In genomic region chr11:71995726-71996291, GRCh38 we compare ENCODE assay signal across 1 cellular context.
TF ChIP-seq lines count a peak whose summit lies in the region.

No MANE protein-coding gene starts in this region.

TF ChIP-seq in K562, 482 proteins besides CTCF, POLR2A, EP300 and RAD21 (continued from another document and continues in another):
- TF ChIP-seq, protein P1, sequence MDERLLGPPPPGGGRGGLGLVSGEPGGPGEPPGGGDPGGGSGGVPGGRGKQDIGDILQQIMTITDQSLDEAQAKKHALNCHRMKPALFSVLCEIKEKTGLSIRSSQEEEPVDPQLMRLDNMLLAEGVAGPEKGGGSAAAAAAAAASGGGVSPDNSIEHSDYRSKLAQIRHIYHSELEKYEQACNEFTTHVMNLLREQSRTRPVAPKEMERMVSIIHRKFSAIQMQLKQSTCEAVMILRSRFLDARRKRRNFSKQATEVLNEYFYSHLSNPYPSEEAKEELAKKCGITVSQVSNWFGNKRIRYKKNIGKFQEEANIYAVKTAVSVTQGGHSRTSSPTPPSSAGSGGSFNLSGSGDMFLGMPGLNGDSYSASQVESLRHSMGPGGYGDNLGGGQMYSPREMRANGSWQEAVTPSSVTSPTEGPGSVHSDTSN (CRISPR knock-in tag; IDR thresholded peaks at IDR 0.05; ENCODE audit: low read depth) = no peak
- TF ChIP-seq, protein P1 (tag; conservative IDR thresholded peaks at IDR 0.05; ENCODE audit: low read depth) = 0 out of 2 replicates have a peak, but pooled peaks have one; percentile 26
- TF ChIP-seq TRIM24 (IDR thresholded peaks at IDR 0.05) = peak; percentile 90 to 93
- peak; percentile 85; the same call in 1 of the 2 replicates for TF ChIP-seq TRIM28 (IDR thresholded peaks at IDR 0.05)
- TF ChIP-seq EP400 (IDR thresholded peaks at IDR 0.05) = no peak
- TF ChIP-seq ZBTB5 (IDR thresholded peaks at IDR 0.05) = no peak
- no peak for TF ChIP-seq SRSF3 (IDR thresholded peaks at IDR 0.05; ENCODE audit: insufficient read depth, low read length)
- peak; percentile 32; the same call in 1 of the 2 replicates for TF ChIP-seq ZNF263 (CRISPR knock-in tag; IDR thresholded peaks at IDR 0.05; ENCODE audit: borderline replicate concordance)
- TF ChIP-seq ZNF217 (CRISPR knock-in tag; IDR thresholded peaks at IDR 0.05) = no peak
- no peak for TF ChIP-seq ZBTB34 (CRISPR knock-in tag; IDR thresholded peaks at IDR 0.05)
- TF ChIP-seq GMEB1 (CRISPR knock-in tag; IDR thresholded peaks at IDR 0.05) = no peak
- peak; percentile 97 for TF ChIP-seq TEAD4 (IDR thresholded peaks at IDR 0.05; ENCODE audit: low read length)
- TF ChIP-seq TEAD4 (CRISPR knock-in tag; IDR thresholded peaks at IDR 0.05; ENCODE audit: borderline replicate concordance) = no peak
- peak; percentile 18; the same call in 1 of the 2 replicates for TF ChIP-seq CXXC5 (CRISPR knock-in tag; IDR thresholded peaks at IDR 0.05)
- TF ChIP-seq, protein P2, sequence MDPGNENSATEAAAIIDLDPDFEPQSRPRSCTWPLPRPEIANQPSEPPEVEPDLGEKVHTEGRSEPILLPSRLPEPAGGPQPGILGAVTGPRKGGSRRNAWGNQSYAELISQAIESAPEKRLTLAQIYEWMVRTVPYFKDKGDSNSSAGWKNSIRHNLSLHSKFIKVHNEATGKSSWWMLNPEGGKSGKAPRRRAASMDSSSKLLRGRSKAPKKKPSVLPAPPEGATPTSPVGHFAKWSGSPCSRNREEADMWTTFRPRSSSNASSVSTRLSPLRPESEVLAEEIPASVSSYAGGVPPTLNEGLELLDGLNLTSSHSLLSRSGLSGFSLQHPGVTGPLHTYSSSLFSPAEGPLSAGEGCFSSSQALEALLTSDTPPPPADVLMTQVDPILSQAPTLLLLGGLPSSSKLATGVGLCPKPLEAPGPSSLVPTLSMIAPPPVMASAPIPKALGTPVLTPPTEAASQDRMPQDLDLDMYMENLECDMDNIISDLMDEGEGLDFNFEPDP (CRISPR knock-in tag; IDR thresholded peaks at IDR 0.05) = peak; percentile 70; the same call in 1 of the 2 replicates
- peak; percentile 88; the same call in 1 of the 2 replicates for TF ChIP-seq SMARCE1 (IDR thresholded peaks at IDR 0.05)
- TF ChIP-seq SIX5 (IDR thresholded peaks at IDR 0.05; ENCODE audit: borderline replicate concordance in 1 of 2, insufficient read depth in 1 of 2, low read depth in 1 of 2, low read length in 2 of 2) = no peak
- TF ChIP-seq ZBTB2 (IDR thresholded peaks at IDR 0.05) = 0 out of 2 replicates have a peak, but pooled peaks have one; percentile 60
- peak; percentile 53 for TF ChIP-seq CCNT2 (IDR thresholded peaks at IDR 0.05; ENCODE audit: borderline replicate concordance, extremely low read depth, insufficient read length, low read depth, low read length)
- TF ChIP-seq CC2D1A (IDR thresholded peaks at IDR 0.05) = peak; percentile 91; the same call in 1 of the 2 replicates
- peak; percentile 71 for TF ChIP-seq EHMT2 (IDR thresholded peaks at IDR 0.05)
- no peak for TF ChIP-seq CBX2 (IDR thresholded peaks at IDR 0.05; ENCODE audit: insufficient read depth, low read length, poor library complexity, severe bottlenecking)
- peak; percentile 98 for TF ChIP-seq TCF3 (CRISPR knock-in tag; IDR thresholded peaks at IDR 0.05)
- TF ChIP-seq, protein P3, sequence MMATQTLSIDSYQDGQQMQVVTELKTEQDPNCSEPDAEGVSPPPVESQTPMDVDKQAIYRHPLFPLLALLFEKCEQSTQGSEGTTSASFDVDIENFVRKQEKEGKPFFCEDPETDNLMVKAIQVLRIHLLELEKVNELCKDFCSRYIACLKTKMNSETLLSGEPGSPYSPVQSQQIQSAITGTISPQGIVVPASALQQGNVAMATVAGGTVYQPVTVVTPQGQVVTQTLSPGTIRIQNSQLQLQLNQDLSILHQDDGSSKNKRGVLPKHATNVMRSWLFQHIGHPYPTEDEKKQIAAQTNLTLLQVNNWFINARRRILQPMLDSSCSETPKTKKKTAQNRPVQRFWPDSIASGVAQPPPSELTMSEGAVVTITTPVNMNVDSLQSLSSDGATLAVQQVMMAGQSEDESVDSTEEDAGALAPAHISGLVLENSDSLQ (IDR thresholded peaks at IDR 0.05) = peak; percentile 50
- TF ChIP-seq SIN3A (IDR thresholded peaks at IDR 0.05; ENCODE audit: borderline replicate concordance in 2 of 2, control insufficient read depth in 1 of 2, low read depth in 2 of 2, low read length in 2 of 2) = no peak
- no peak for TF ChIP-seq ZNF830 (CRISPR knock-in tag; IDR thresholded peaks at IDR 0.05)
- TF ChIP-seq BHLHE40 (IDR thresholded peaks at IDR 0.05; ENCODE audit: low read length) = peak; percentile 57
- TF ChIP-seq ZNF347 (CRISPR knock-in tag; IDR thresholded peaks at IDR 0.05; ENCODE audit: low read depth) = no peak
- TF ChIP-seq ETV1 (tag; conservative IDR thresholded peaks at IDR 0.05; ENCODE audit: low read depth) = 0 out of 2 replicates have a peak, but pooled peaks have one; percentile 12
- peak; percentile 96 for TF ChIP-seq POLR2AphosphoS5 (IDR thresholded peaks at IDR 0.05; ENCODE audit: control insufficient read depth, insufficient read depth, low read depth, low read length)
- TF ChIP-seq, protein P4, sequence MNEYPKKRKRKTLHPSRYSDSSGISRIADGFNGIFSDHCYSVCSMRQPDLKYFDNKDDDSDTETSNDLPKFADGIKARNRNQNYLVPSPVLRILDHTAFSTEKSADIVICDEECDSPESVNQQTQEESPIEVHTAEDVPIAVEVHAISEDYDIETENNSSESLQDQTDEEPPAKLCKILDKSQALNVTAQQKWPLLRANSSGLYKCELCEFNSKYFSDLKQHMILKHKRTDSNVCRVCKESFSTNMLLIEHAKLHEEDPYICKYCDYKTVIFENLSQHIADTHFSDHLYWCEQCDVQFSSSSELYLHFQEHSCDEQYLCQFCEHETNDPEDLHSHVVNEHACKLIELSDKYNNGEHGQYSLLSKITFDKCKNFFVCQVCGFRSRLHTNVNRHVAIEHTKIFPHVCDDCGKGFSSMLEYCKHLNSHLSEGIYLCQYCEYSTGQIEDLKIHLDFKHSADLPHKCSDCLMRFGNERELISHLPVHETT (CRISPR knock-in tag; conservative IDR thresholded peaks at IDR 0.05 in 1 of 2, IDR thresholded peaks at IDR 0.05 in 1 of 2) = peak in 1 of 2 experiments; percentile 65; a peak in 2 of 4 replicates
- no peak for TF ChIP-seq MEF2D (tag; conservative IDR thresholded peaks at IDR 0.05; ENCODE audit: low read depth)
- TF ChIP-seq CAMTA2 (CRISPR knock-in tag; conservative IDR thresholded peaks at IDR 0.05) = no peak
- TF ChIP-seq HDAC2 (IDR thresholded peaks at IDR 0.05) = peak; percentile 63; the same call in 1 of the 2 replicates
- 0 out of 2 replicates have a peak, but pooled peaks have one; percentile 13 for TF ChIP-seq NFE2 (IDR thresholded peaks at IDR 0.05; ENCODE audit: low read depth)
- no peak for TF ChIP-seq SMARCA5 (IDR thresholded peaks at IDR 0.05)
- TF ChIP-seq HDAC3 (IDR thresholded peaks at IDR 0.05; ENCODE audit: borderline replicate concordance, partially characterized antibody) = no peak
- TF ChIP-seq, protein P5, sequence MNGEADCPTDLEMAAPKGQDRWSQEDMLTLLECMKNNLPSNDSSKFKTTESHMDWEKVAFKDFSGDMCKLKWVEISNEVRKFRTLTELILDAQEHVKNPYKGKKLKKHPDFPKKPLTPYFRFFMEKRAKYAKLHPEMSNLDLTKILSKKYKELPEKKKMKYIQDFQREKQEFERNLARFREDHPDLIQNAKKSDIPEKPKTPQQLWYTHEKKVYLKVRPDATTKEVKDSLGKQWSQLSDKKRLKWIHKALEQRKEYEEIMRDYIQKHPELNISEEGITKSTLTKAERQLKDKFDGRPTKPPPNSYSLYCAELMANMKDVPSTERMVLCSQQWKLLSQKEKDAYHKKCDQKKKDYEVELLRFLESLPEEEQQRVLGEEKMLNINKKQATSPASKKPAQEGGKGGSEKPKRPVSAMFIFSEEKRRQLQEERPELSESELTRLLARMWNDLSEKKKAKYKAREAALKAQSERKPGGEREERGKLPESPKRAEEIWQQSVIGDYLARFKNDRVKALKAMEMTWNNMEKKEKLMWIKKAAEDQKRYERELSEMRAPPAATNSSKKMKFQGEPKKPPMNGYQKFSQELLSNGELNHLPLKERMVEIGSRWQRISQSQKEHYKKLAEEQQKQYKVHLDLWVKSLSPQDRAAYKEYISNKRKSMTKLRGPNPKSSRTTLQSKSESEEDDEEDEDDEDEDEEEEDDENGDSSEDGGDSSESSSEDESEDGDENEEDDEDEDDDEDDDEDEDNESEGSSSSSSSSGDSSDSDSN (IDR thresholded peaks at IDR 0.05; ENCODE audit: borderline replicate concordance in 1 of 2, low read depth in 2 of 2, low read length in 2 of 2) = 0 out of 4 replicates have a peak, but pooled peaks of 1 of the 2 experiments have one; percentile 64
- TF ChIP-seq ZNF175 (CRISPR knock-in tag; IDR thresholded peaks at IDR 0.05; ENCODE audit: low read depth) = peak; percentile 69; the same call in 1 of the 2 replicates
- TF ChIP-seq JUND (IDR thresholded peaks at IDR 0.05; ENCODE audit: borderline replicate concordance, low read depth, low read length) = peak; percentile 77
- TF ChIP-seq JUND (tag; IDR thresholded peaks at IDR 0.05; ENCODE audit: borderline replicate concordance, low read depth, low read length) = peak; percentile 65; the same call in 1 of the 3 replicates
- TF ChIP-seq NR0B1 (IDR thresholded peaks at IDR 0.05; ENCODE audit: partially characterized antibody) = no peak
- TF ChIP-seq, protein P6, sequence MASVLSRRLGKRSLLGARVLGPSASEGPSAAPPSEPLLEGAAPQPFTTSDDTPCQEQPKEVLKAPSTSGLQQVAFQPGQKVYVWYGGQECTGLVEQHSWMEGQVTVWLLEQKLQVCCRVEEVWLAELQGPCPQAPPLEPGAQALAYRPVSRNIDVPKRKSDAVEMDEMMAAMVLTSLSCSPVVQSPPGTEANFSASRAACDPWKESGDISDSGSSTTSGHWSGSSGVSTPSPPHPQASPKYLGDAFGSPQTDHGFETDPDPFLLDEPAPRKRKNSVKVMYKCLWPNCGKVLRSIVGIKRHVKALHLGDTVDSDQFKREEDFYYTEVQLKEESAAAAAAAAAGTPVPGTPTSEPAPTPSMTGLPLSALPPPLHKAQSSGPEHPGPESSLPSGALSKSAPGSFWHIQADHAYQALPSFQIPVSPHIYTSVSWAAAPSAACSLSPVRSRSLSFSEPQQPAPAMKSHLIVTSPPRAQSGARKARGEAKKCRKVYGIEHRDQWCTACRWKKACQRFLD (CRISPR knock-in tag; IDR thresholded peaks at IDR 0.05) = 0 out of 2 replicates have a peak, but pooled peaks have one; percentile 43
